ENCODE assay signal across 8 cellular contexts in genomic region chr1:50348449-50349241, GRCh38.
DNase-seq lines count a peak whose midpoint lies in the region; ATAC-seq, FAIRE-seq and TF ChIP-seq lines count a peak whose summit lies in the region.

No MANE protein-coding gene starts in this region.

- CTCF ChIA-PET in SK-N-SH (lab: Yijun Ruan, JAX): interaction anchor here (0.5 to 5.4 kb wide), 69 partner anchors 9 to 1850 kb away, joined by 3 to 60 read pairs (median 4); partner anchors contain the start of gene ELAVL4

- H2AFZ ChIP-seq in SK-N-SH (ENCODE audit: low read depth): no peak overlapping the region

- H3K79me2 ChIP-seq in SK-N-SH (ENCODE audit: insufficient read depth): no peaks in the 10 kb centered on the region

- H3K27me3 ChIP-seq in MG63 (no peaks in the 10 kb centered on the region), SK-N-SH (ENCODE audit: insufficient read depth) (no peaks in the 10 kb centered on the region), bronchial epithelial cell (ENCODE audit: control insufficient read depth, insufficient read depth, low read length) (no peaks in the 10 kb centered on the region)

- peak; percentile 80 for DNase-seq in D341Med (ENCODE audit: low spot score)
- peak; percentile 64 for DNase-seq in MG63
- peak; percentile 77 for DNase-seq in SK-N-SH
- peak; percentile 71 for DNase-seq in bronchial epithelial cell (ENCODE audit: low read depth)
- peak; percentile 60 for DNase-seq in kidney glomerular epithelial cell (lab: John Stamatoyannopoulos, UW)
- DNase-seq in stimulated activated CD8-positive, alpha-beta memory T cell treated with anti-CD3 and anti-CD28 coated beads, Interleukin-4, amount 100 ng/mL, for 48 hours: peak; percentile 56

- peak; percentile 99 for TF ChIP-seq RAD21 in SK-N-SH (IDR thresholded peaks at IDR 0.05; ENCODE audit: low read length)

- H3K4me1 ChIP-seq in SK-N-SH (ENCODE audit: control insufficient read depth in 1 of 2, insufficient read depth in 2 of 2, low read depth in 1 of 2, low read length in 1 of 2): peaks cover 0 to 23% of the 10 kb centered on the region in 2 experiments; a peak in 2 of 4 replicates

- no peak overlapping the region for H3K4me3 ChIP-seq in MG63
- H3K4me3 ChIP-seq in SK-N-SH (ENCODE audit: low read depth in 2 of 2, low read length in 1 of 2): no peak overlapping the region
- H3K4me3 ChIP-seq in bronchial epithelial cell (ENCODE audit: low read depth, low read length): no peak overlapping the region

- no peaks in the 10 kb centered on the region for H3K9me3 ChIP-seq in MG63
- no peaks in the 10 kb centered on the region for H3K9me3 ChIP-seq in SK-N-SH

- POLR2A ChIA-PET in SK-N-SH (lab: Yijun Ruan, JAX): interaction anchor here (0.7 to 1.3 kb wide), 6 partner anchors 77 to 243 kb away, joined by 3 to 5 read pairs (median 4); partner anchors contain the start of gene ELAVL4

- no peaks in the 10 kb centered on the region for H3K9me2 ChIP-seq in SK-N-SH

- no peaks in the 10 kb centered on the region for H4K20me1 ChIP-seq in SK-N-SH (ENCODE audit: insufficient read depth)

- no peak overlapping the region for H3K4me2 ChIP-seq in SK-N-SH

- ATAC-seq in GM19372 (IDR thresholded peaks at IDR 0.05; ENCODE audit: low read depth, unreplicated experiment): peak; percentile 82
- ATAC-seq in GM19324 (IDR thresholded peaks at IDR 0.05; ENCODE audit: low FRiP score, unreplicated experiment): no peak

- 23% methylated on average over 5 of the region's 5 CpGs for WGBS in SK-N-SH (ENCODE audit: low lambda C conversion rate)

- TF ChIP-seq CTCF in SK-N-SH (IDR thresholded peaks at IDR 0.05): peak; percentile 82
- TF ChIP-seq CTCF in bronchial epithelial cell (IDR thresholded peaks at IDR 0.05; ENCODE audit: insufficient read depth, low read length, severe bottlenecking): peak; percentile 84

- peak in 1 of 2 experiments; percentile 30; a peak in 1 of 4 replicates for TF ChIP-seq EP300 in SK-N-SH (IDR thresholded peaks at IDR 0.05; ENCODE audit: borderline replicate concordance in 1 of 2, low read depth in 1 of 2, low read length in 1 of 2)

- H3K9ac ChIP-seq in SK-N-SH: no peak overlapping the region

- no peak for FAIRE-seq in bronchial epithelial cell (lab: Jason Lieb, UNC)

- no peaks in the 10 kb centered on the region for H3F3A ChIP-seq in SK-N-SH (replicated peaks; ENCODE audit: insufficient read depth)

- H3K36me3 ChIP-seq in MG63: no peaks in the 10 kb centered on the region
- no peaks in the 10 kb centered on the region for H3K36me3 ChIP-seq in SK-N-SH (replicated peaks in 1 of 2; ENCODE audit: control insufficient read depth in 1 of 2, insufficient read depth in 2 of 2, low read length in 1 of 2)
- H3K36me3 ChIP-seq in bronchial epithelial cell (ENCODE audit: control insufficient read depth, insufficient read depth, low read length): no peaks in the 10 kb centered on the region

- peak overlapping the region in 1 of 2 experiments; percentile 48; a peak in 1 of 4 replicates for H3K27ac ChIP-seq in SK-N-SH (ENCODE audit: low read depth in 2 of 2, low read length in 1 of 2)

TF ChIP-seq in SK-N-SH, 30 proteins besides CTCF, POLR2A, EP300 and RAD21:
- peak; percentile 53; the same call in 1 of the 2 replicates for TF ChIP-seq RCOR1 (IDR thresholded peaks at IDR 0.05; ENCODE audit: low read length)
- TF ChIP-seq MXI1 (IDR thresholded peaks at IDR 0.05; ENCODE audit: low read depth, low read length): peak; percentile 49; the same call in 1 of the 2 replicates
- TF ChIP-seq NRF1 (IDR thresholded peaks at IDR 0.05; ENCODE audit: low read depth, low read length): no peak
- TF ChIP-seq SMC3 (IDR thresholded peaks at IDR 0.05; ENCODE audit: low read depth, low read length): peak; percentile 77
